ENCODE assay signal across 1 cellular context in the genomic region with DNA sequence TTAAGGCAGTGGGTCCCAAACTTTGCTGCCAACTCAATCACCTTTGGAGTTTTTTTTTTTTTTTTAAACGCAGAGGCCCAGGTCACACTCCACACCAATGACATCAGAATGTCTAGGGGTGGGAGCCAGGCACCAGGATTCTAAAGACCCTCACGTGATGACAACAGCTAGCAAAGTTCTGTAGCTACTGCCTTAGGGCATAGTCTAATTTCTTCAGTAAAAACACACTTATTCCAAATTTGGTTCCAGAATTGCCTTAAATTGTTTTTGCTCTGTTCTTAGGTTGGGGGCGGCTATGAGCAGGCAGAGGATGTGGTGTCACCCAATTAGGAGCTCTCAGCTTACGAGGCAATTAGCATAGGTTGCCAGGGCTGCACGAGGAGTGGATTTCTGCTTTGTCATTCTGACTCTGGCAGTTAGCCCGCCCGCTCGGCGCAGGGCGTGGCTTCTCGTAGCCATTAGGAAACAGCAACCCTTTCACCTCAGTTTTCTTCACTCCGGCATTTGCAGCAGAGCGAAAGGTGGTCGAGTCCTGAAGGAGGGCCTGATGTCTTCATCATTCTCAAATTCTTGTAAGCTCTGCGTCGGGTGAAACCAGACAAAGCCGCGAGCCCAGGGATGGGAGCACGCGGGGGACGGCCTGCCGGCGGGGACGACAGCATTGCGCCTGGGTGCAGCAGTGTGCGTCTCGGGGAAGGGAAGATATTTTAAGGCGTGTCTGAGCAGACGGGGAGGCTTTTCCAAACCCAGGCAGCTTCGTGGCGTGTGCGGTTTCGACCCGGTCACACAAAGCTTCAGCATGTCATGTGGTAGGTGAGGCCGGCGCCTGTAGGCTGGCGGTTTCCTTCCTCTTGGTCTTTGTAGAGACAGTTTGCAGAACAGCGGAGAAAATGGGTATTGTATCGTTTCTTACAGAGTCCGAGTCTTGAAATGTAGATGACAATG.
TF ChIP-seq lines count a peak whose summit lies in the region.

No MANE protein-coding gene starts in this region.

TF ChIP-seq in HepG2, 621 proteins besides CTCF, POLR2A, EP300 and RAD21 (continued from another document and continues in another):
- TF ChIP-seq, protein P1, sequence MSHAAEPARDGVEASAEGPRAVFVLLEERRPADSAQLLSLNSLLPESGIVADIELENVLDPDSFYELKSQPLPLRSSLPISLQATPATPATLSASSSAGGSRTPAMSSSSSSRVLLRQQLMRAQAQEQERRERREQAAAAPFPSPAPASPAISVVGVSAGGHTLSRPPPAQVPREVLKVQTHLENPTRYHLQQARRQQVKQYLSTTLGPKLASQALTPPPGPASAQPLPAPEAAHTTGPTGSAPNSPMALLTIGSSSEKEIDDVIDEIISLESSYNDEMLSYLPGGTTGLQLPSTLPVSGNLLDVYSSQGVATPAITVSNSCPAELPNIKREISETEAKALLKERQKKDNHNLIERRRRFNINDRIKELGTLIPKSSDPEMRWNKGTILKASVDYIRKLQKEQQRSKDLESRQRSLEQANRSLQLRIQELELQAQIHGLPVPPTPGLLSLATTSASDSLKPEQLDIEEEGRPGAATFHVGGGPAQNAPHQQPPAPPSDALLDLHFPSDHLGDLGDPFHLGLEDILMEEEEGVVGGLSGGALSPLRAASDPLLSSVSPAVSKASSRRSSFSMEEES (CRISPR knock-in tag; IDR thresholded peaks at IDR 0.05) = 0 out of 2 replicates have a peak, but pooled peaks have one; percentile 40
- TF ChIP-seq, protein P2, sequence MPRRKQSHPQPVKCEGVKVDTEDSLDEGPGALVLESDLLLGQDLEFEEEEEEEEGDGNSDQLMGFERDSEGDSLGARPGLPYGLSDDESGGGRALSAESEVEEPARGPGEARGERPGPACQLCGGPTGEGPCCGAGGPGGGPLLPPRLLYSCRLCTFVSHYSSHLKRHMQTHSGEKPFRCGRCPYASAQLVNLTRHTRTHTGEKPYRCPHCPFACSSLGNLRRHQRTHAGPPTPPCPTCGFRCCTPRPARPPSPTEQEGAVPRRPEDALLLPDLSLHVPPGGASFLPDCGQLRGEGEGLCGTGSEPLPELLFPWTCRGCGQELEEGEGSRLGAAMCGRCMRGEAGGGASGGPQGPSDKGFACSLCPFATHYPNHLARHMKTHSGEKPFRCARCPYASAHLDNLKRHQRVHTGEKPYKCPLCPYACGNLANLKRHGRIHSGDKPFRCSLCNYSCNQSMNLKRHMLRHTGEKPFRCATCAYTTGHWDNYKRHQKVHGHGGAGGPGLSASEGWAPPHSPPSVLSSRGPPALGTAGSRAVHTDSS (CRISPR knock-in tag; conservative IDR thresholded peaks at IDR 0.05) = no peak
- TF ChIP-seq, protein P3, sequence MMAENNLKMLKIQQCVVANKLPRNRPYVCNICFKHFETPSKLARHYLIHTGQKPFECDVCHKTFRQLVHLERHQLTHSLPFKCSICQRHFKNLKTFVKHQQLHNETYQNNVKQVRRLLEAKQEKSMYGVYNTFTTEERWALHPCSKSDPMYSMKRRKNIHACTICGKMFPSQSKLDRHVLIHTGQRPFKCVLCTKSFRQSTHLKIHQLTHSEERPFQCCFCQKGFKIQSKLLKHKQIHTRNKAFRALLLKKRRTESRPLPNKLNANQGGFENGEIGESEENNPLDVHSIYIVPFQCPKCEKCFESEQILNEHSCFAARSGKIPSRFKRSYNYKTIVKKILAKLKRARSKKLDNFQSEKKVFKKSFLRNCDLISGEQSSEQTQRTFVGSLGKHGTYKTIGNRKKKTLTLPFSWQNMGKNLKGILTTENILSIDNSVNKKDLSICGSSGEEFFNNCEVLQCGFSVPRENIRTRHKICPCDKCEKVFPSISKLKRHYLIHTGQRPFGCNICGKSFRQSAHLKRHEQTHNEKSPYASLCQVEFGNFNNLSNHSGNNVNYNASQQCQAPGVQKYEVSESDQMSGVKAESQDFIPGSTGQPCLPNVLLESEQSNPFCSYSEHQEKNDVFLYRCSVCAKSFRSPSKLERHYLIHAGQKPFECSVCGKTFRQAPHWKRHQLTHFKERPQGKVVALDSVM (CRISPR knock-in tag; IDR thresholded peaks at IDR 0.05) = no peak
- peak; percentile 37; the same call in 1 of the 2 replicates for TF ChIP-seq CREB1 (IDR thresholded peaks at IDR 0.05)
- TF ChIP-seq CREB1 (CRISPR knock-in tag; IDR thresholded peaks at IDR 0.05) = peak; percentile 36; the same call in 1 of the 2 replicates
- TF ChIP-seq, protein P4, sequence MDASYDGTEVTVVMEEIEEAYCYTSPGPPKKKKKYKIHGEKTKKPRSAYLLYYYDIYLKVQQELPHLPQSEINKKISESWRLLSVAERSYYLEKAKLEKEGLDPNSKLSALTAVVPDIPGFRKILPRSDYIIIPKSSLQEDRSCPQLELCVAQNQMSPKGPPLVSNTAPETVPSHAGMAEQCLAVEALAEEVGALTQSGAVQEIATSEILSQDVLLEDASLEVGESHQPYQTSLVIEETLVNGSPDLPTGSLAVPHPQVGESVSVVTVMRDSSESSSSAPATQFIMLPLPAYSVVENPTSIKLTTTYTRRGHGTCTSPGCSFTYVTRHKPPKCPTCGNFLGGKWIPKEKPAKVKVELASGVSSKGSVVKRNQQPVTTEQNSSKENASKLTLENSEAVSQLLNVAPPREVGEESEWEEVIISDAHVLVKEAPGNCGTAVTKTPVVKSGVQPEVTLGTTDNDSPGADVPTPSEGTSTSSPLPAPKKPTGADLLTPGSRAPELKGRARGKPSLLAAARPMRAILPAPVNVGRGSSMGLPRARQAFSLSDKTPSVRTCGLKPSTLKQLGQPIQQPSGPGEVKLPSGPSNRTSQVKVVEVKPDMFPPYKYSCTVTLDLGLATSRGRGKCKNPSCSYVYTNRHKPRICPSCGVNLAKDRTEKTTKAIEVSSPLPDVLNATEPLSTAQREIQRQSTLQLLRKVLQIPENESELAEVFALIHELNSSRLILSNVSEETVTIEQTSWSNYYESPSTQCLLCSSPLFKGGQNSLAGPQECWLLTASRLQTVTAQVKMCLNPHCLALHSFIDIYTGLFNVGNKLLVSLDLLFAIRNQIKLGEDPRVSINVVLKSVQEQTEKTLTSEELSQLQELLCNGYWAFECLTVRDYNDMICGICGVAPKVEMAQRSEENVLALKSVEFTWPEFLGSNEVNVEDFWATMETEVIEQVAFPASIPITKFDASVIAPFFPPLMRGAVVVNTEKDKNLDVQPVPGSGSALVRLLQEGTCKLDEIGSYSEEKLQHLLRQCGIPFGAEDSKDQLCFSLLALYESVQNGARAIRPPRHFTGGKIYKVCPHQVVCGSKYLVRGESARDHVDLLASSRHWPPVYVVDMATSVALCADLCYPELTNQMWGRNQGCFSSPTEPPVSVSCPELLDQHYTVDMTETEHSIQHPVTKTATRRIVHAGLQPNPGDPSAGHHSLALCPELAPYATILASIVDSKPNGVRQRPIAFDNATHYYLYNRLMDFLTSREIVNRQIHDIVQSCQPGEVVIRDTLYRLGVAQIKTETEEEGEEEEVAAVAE (CRISPR knock-in tag; IDR thresholded peaks at IDR 0.05; ENCODE audit: borderline replicate concordance) = peak; percentile 71; the same call in 1 of the 2 replicates
- TF ChIP-seq ZNF530 (CRISPR knock-in tag; IDR thresholded peaks at IDR 0.05; ENCODE audit: low read depth) = no peak
- TF ChIP-seq, protein P5, sequence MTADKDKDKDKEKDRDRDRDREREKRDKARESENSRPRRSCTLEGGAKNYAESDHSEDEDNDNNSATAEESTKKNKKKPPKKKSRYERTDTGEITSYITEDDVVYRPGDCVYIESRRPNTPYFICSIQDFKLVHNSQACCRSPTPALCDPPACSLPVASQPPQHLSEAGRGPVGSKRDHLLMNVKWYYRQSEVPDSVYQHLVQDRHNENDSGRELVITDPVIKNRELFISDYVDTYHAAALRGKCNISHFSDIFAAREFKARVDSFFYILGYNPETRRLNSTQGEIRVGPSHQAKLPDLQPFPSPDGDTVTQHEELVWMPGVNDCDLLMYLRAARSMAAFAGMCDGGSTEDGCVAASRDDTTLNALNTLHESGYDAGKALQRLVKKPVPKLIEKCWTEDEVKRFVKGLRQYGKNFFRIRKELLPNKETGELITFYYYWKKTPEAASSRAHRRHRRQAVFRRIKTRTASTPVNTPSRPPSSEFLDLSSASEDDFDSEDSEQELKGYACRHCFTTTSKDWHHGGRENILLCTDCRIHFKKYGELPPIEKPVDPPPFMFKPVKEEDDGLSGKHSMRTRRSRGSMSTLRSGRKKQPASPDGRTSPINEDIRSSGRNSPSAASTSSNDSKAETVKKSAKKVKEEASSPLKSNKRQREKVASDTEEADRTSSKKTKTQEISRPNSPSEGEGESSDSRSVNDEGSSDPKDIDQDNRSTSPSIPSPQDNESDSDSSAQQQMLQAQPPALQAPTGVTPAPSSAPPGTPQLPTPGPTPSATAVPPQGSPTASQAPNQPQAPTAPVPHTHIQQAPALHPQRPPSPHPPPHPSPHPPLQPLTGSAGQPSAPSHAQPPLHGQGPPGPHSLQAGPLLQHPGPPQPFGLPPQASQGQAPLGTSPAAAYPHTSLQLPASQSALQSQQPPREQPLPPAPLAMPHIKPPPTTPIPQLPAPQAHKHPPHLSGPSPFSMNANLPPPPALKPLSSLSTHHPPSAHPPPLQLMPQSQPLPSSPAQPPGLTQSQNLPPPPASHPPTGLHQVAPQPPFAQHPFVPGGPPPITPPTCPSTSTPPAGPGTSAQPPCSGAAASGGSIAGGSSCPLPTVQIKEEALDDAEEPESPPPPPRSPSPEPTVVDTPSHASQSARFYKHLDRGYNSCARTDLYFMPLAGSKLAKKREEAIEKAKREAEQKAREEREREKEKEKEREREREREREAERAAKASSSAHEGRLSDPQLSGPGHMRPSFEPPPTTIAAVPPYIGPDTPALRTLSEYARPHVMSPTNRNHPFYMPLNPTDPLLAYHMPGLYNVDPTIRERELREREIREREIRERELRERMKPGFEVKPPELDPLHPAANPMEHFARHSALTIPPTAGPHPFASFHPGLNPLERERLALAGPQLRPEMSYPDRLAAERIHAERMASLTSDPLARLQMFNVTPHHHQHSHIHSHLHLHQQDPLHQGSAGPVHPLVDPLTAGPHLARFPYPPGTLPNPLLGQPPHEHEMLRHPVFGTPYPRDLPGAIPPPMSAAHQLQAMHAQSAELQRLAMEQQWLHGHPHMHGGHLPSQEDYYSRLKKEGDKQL (CRISPR knock-in tag; IDR thresholded peaks at IDR 0.05; ENCODE audit: low read depth) = no peak
- TF ChIP-seq TAF15 (IDR thresholded peaks at IDR 0.05; ENCODE audit: low read depth, low read length, poor library complexity, severe bottlenecking) = no peak
- TF ChIP-seq MYC (CRISPR knock-in tag; IDR thresholded peaks at IDR 0.05; ENCODE audit: borderline replicate concordance) = peak; percentile 72
- TF ChIP-seq, protein P6, sequence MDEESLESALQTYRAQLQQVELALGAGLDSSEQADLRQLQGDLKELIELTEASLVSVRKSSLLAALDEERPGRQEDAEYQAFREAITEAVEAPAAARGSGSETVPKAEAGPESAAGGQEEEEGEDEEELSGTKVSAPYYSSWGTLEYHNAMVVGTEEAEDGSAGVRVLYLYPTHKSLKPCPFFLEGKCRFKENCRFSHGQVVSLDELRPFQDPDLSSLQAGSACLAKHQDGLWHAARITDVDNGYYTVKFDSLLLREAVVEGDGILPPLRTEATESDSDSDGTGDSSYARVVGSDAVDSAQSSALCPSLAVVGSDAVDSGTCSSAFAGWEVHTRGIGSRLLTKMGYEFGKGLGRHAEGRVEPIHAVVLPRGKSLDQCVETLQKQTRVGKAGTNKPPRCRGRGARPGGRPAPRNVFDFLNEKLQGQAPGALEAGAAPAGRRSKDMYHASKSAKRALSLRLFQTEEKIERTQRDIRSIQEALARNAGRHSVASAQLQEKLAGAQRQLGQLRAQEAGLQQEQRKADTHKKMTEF (CRISPR knock-in tag; IDR thresholded peaks at IDR 0.05) = peak; percentile 45
- no peak for TF ChIP-seq MTA3 (CRISPR knock-in tag; IDR thresholded peaks at IDR 0.05)
- no peak for TF ChIP-seq SSRP1 (CRISPR knock-in tag; IDR thresholded peaks at IDR 0.05)
- no peak for TF ChIP-seq EEA1 (CRISPR knock-in tag; IDR thresholded peaks at IDR 0.05; ENCODE audit: borderline replicate concordance)
- peak; percentile 50; the same call in 1 of the 2 replicates for TF ChIP-seq TGIF2 (CRISPR knock-in tag; IDR thresholded peaks at IDR 0.05)
- TF ChIP-seq CC2D1A (CRISPR knock-in tag; IDR thresholded peaks at IDR 0.05) = no peak
- no peak for TF ChIP-seq HOXD1 (CRISPR knock-in tag; IDR thresholded peaks at IDR 0.05)
- TF ChIP-seq, protein P7, sequence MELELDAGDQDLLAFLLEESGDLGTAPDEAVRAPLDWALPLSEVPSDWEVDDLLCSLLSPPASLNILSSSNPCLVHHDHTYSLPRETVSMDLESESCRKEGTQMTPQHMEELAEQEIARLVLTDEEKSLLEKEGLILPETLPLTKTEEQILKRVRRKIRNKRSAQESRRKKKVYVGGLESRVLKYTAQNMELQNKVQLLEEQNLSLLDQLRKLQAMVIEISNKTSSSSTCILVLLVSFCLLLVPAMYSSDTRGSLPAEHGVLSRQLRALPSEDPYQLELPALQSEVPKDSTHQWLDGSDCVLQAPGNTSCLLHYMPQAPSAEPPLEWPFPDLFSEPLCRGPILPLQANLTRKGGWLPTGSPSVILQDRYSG (CRISPR knock-in tag; IDR thresholded peaks at IDR 0.05) = no peak
- TF ChIP-seq, protein P8, sequence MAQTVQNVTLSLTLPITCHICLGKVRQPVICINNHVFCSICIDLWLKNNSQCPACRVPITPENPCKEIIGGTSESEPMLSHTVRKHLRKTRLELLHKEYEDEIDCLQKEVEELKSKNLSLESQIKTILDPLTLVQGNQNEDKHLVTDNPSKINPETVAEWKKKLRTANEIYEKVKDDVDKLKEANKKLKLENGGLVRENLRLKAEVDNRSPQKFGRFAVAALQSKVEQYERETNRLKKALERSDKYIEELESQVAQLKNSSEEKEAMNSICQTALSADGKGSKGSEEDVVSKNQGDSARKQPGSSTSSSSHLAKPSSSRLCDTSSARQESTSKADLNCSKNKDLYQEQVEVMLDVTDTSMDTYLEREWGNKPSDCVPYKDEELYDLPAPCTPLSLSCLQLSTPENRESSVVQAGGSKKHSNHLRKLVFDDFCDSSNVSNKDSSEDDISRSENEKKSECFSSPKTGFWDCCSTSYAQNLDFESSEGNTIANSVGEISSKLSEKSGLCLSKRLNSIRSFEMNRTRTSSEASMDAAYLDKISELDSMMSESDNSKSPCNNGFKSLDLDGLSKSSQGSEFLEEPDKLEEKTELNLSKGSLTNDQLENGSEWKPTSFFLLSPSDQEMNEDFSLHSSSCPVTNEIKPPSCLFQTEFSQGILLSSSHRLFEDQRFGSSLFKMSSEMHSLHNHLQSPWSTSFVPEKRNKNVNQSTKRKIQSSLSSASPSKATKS (CRISPR knock-in tag; IDR thresholded peaks at IDR 0.05) = no peak
- no peak for TF ChIP-seq KLF15 (CRISPR knock-in tag; IDR thresholded peaks at IDR 0.05; ENCODE audit: borderline replicate concordance)
- TF ChIP-seq ZNF883 (CRISPR knock-in tag; IDR thresholded peaks at IDR 0.05; ENCODE audit: not compliant biosample characterization) = no peak
- no peak for TF ChIP-seq GTF3A (CRISPR knock-in tag; conservative IDR thresholded peaks at IDR 0.05)
- TF ChIP-seq ZBTB7A (CRISPR knock-in tag; IDR thresholded peaks at IDR 0.05) = peak; percentile 60; the same call in 1 of the 2 replicates
- no peak for TF ChIP-seq MED13 (CRISPR knock-in tag; IDR thresholded peaks at IDR 0.05)
- TF ChIP-seq MAZ (IDR thresholded peaks at IDR 0.05; ENCODE audit: borderline replicate concordance, low read depth, low read length) = no peak; the same call in 1 of the 2 replicates
- peak; percentile 29; the same call in 1 of the 2 replicates for TF ChIP-seq MAZ (CRISPR knock-in tag; IDR thresholded peaks at IDR 0.05; ENCODE audit: low read depth)
- no peak for TF ChIP-seq ETV5 (CRISPR knock-in tag; IDR thresholded peaks at IDR 0.05; ENCODE audit: borderline replicate concordance)
